In genomic region chr3:52874160-52874701, GRCh38 we compare ENCODE assay signal across 24 cellular contexts. TPM values are rescaled to one million over a fixed set of nuclear protein-coding genes. Genes with fewer than 3 reads are reported as not detected.
DNase-seq lines count a peak whose midpoint lies in the region; ATAC-seq and TF ChIP-seq lines count a peak whose summit lies in the region.
"Had no signal": no experiment of that assay in that cellular context is flagged by ENCODE, and none has a peak within 500 bp of the region (broad histone marks: within the 10 kb centered on the region; RNA-seq: fewer than 3 reads in every experiment).

No MANE protein-coding gene starts in this region.

- H3K27ac ChIP-seq in neutrophil = peak overlapping the region; percentile 73
- H3K27ac ChIP-seq: 22Rv1, neural progenitor cell, upper lobe of right lung, WERI-Rb-1 had no signal

- H3K9me3 Mint-ChIP-seq in WTC11 = no peaks in the 10 kb centered on the region
- no peaks in the 10 kb centered on the region for H3K9me3 Mint-ChIP-seq in activated T-helper 1 cell treated with anti-CD3 and anti-CD28 coated beads, Interleukin-12 subunit alpha, Interleukin-12 subunit beta, Interleukin-2, Interleukin-4 antibody, amounts not matched to agents 30 ng/mL and 10 ng/mL and 1 ng/mL, durations not matched to agents 14 hours and 24 hours and 36 hours
- H3K9me3 Mint-ChIP-seq: neural progenitor cell had no signal

- no peak overlapping the region for H3K4me3 Mint-ChIP-seq in WTC11
- no peak overlapping the region for H3K4me3 Mint-ChIP-seq in activated T-helper 1 cell treated with anti-CD3 and anti-CD28 coated beads, Interleukin-12 subunit alpha, Interleukin-12 subunit beta, Interleukin-2, Interleukin-4 antibody, amounts not matched to agents 30 ng/mL and 10 ng/mL and 1 ng/mL, durations not matched to agents 14 hours and 24 hours and 36 hours
- H3K4me3 Mint-ChIP-seq: neural progenitor cell, T-helper 17 cell had no signal

- no peaks in the 10 kb centered on the region for H3K27me3 ChIP-seq in neutrophil
- H3K27me3 ChIP-seq: neural progenitor cell, upper lobe of right lung had no signal

- no peak for DNase-seq in activated CD4-positive, CD25-positive, alpha-beta regulatory T cell (lab: John Stamatoyannopoulos, UW)
- DNase-seq in WTC11 (ENCODE audit: low spot score) = no peak
- DNase-seq in activated gamma-delta T cell (lab: John Stamatoyannopoulos, UW) = no peak
- no peak for DNase-seq in NCI-H524 treated with DMSO at 0.1 percent for 48 hours (lab: John Stamatoyannopoulos, UW)
- no peak for DNase-seq in activated T-helper 1 cell treated with anti-CD3 and anti-CD28 coated beads, Interleukin-12 subunit alpha, Interleukin-12 subunit beta, Interleukin-2, Interleukin-4 antibody, amounts not matched to agents 30 ng/mL and 10 ng/mL and 1 ng/mL, durations not matched to agents 14 hours and 24 hours and 36 hours (ENCODE audit: low spot score)
- DNase-seq: COR-L47, DMS79 treated with DMSO at 0.1 percent for 48 hours, left ventricle myocardium superior, NCI-H1105 treated with DMSO at 0.1 percent for 48 hours, NCI-H2081 treated with DMSO at 0.1 percent for 48 hours, NCI-H510A, small intestine, T-helper 17 cell, upper lobe of right lung, WERI-Rb-1 had no signal

- no peaks in the 10 kb centered on the region for H3K27me3 Mint-ChIP-seq in WTC11 (ENCODE audit: low read depth)
- H3K27me3 Mint-ChIP-seq in activated T-helper 1 cell treated with anti-CD3 and anti-CD28 coated beads, Interleukin-12 subunit alpha, Interleukin-12 subunit beta, Interleukin-2, Interleukin-4 antibody, amounts not matched to agents 30 ng/mL and 10 ng/mL and 1 ng/mL, durations not matched to agents 14 hours and 24 hours and 36 hours (ENCODE audit: insufficient read depth) = no peaks in the 10 kb centered on the region
- H3K27me3 Mint-ChIP-seq: T-helper 17 cell had no signal

- ATAC-seq in activated CD4-positive, CD25-positive, alpha-beta regulatory T cell treated with anti-CD3 and anti-CD28 coated beads, Interleukin-2, amount 50 U/mL, for 24 hours = peak; percentile 26 to 52
- ATAC-seq in GM21381 (IDR thresholded peaks at IDR 0.05; ENCODE audit: unreplicated experiment) (peak; percentile 55), WTC11 (no peak)
- ATAC-seq: left ventricle myocardium superior, T-helper 17 cell, upper lobe of right lung had no signal

- no peak overlapping the region for H3K4me3 ChIP-seq in neutrophil (ENCODE audit: low read depth in 1 of 2, low read length in 1 of 2)
- H3K4me3 ChIP-seq: neural progenitor cell, upper lobe of right lung had no signal

- intact Hi-C loops in activated T-helper 1 cell treated with anti-CD3 and anti-CD28 coated beads, Interleukin-12 subunit alpha, Interleukin-12 subunit beta, Interleukin-2, Interleukin-4 antibody, amounts not matched to agents 30 ng/mL and 10 ng/mL and 1 ng/mL, durations not matched to agents 14 hours and 24 hours and 36 hours (cut with micrococcal nuclease) = loop anchor here (2.0 kb wide), 1 partner anchor 19 kb away; no protein-coding TSS in a partner anchor

- peaks cover under 1% of the 10 kb centered on the region for H3K36me3 ChIP-seq in neutrophil
- H3K36me3 ChIP-seq: neural progenitor cell, upper lobe of right lung had no signal

- no peaks in the 10 kb centered on the region for H3K9me3 ChIP-seq in neutrophil
- H3K9me3 ChIP-seq: upper lobe of right lung had no signal

- H3K27ac Mint-ChIP-seq in WTC11 = 0 out of 2 replicates have a peak overlapping the region, but pooled peaks have one; percentile 11
- H3K27ac Mint-ChIP-seq in activated T-helper 1 cell treated with anti-CD3 and anti-CD28 coated beads, Interleukin-12 subunit alpha, Interleukin-12 subunit beta, Interleukin-2, Interleukin-4 antibody, amounts not matched to agents 30 ng/mL and 10 ng/mL and 1 ng/mL, durations not matched to agents 14 hours and 24 hours and 36 hours = no peak overlapping the region
- H3K27ac Mint-ChIP-seq: neural progenitor cell had no signal

- TF ChIP-seq CTCF in WTC11 (IDR thresholded peaks at IDR 0.05) = no peak
- TF ChIP-seq CTCF in neutrophil (IDR thresholded peaks at IDR 0.05) = no peak

- H3K4me1 Mint-ChIP-seq in WTC11 = peaks cover 27% of the 10 kb centered on the region
- peaks cover 27% of the 10 kb centered on the region for H3K4me1 Mint-ChIP-seq in activated T-helper 1 cell treated with anti-CD3 and anti-CD28 coated beads, Interleukin-12 subunit alpha, Interleukin-12 subunit beta, Interleukin-2, Interleukin-4 antibody, amounts not matched to agents 30 ng/mL and 10 ng/mL and 1 ng/mL, durations not matched to agents 14 hours and 24 hours and 36 hours (ENCODE audit: low read depth)

- H3K36me3 Mint-ChIP-seq in WTC11 = no peaks in the 10 kb centered on the region
- peaks cover 8% of the 10 kb centered on the region for H3K36me3 Mint-ChIP-seq in activated T-helper 1 cell treated with anti-CD3 and anti-CD28 coated beads, Interleukin-12 subunit alpha, Interleukin-12 subunit beta, Interleukin-2, Interleukin-4 antibody, amounts not matched to agents 30 ng/mL and 10 ng/mL and 1 ng/mL, durations not matched to agents 14 hours and 24 hours and 36 hours (ENCODE audit: low read depth)

- H3K4me1 ChIP-seq in neutrophil (ENCODE audit: control insufficient read depth in 1 of 2, insufficient read depth in 1 of 2, low read depth in 1 of 2, low read length in 1 of 2) = peaks cover 56 to 83% of the 10 kb centered on the region in 2 experiments

- CTCF ChIA-PET in WTC11 (lab: Charles Lee) = interaction anchor here (0.6 to 2.4 kb wide), 3 partner anchors 23 to 53 kb away, joined by 3 to 7 read pairs (median 5); partner anchors contain the start of gene STIMATE

- POLR2A ChIA-PET in WTC11 (lab: Charles Lee) = no interaction called here

TF ChIP-seq in WTC11, 78 proteins besides CTCF, POLR2A, EP300 and RAD21 (continues in another document):
- TF ChIP-seq ZNF671 (CRISPR knock-in tag; IDR thresholded peaks at IDR 0.05) (no peak), ZNF416 (CRISPR knock-in tag; IDR thresholded peaks at IDR 0.05) (no peak), ZNF512 (CRISPR knock-in tag; IDR thresholded peaks at IDR 0.05; ENCODE audit: borderline replicate concordance) (no peak), ZBTB43 (CRISPR knock-in tag; IDR thresholded peaks at IDR 0.05) (no peak), ERG (CRISPR knock-in tag; IDR thresholded peaks at IDR 0.05) (no peak), ZNF219 (CRISPR knock-in tag; IDR thresholded peaks at IDR 0.05; ENCODE audit: borderline replicate concordance) (no peak)
- TF ChIP-seq, protein P1, sequence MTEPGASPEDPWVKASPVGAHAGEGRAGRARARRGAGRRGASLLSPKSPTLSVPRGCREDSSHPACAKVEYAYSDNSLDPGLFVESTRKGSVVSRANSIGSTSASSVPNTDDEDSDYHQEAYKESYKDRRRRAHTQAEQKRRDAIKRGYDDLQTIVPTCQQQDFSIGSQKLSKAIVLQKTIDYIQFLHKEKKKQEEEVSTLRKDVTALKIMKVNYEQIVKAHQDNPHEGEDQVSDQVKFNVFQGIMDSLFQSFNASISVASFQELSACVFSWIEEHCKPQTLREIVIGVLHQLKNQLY (CRISPR knock-in tag; IDR thresholded peaks at IDR 0.05) = no peak

RNA-seq across cellular contexts. Expression of gene STIMATE, which starts 23.1 kb away (rescaled TPM):
- total RNA-seq in WTC11 (2021) = 27.1 to 35.5 TPM (median 28.4 TPM) in 3 replicates
- 19.8 and 20.1 TPM in 2 replicates for total RNA-seq in activated T-helper 1 cell treated with anti-CD3 and anti-CD28 coated beads, Interleukin-12 subunit alpha, Interleukin-12 subunit beta, Interleukin-2, Interleukin-4 antibody, amounts not matched to agents 30 ng/mL and 10 ng/mL and 1 ng/mL, durations not matched to agents 14 hours and 24 hours and 36 hours

RNA-seq across cellular contexts. Expression of gene MUSTN1, which starts 39.4 kb away (rescaled TPM):
- 2.7 to 4.2 TPM (median 3.3 TPM) in 3 replicates for total RNA-seq in WTC11 (2021)
- 1.7 TPM in 1 of 2 replicates, not detected in the other for total RNA-seq in activated T-helper 1 cell treated with anti-CD3 and anti-CD28 coated beads, Interleukin-12 subunit alpha, Interleukin-12 subunit beta, Interleukin-2, Interleukin-4 antibody, amounts not matched to agents 30 ng/mL and 10 ng/mL and 1 ng/mL, durations not matched to agents 14 hours and 24 hours and 36 hours
- total RNA-seq: dermis blood vessel endothelial cell, H4, pulmonary artery endothelial cell, SK-MEL-5 had no signal

RNA-seq across cellular contexts. Expression of gene ITIH4, which starts 43.8 kb away (rescaled TPM):
- 2.4 to 6.2 TPM (median 3.9 TPM) in 3 replicates for total RNA-seq in WTC11 (2021)
- total RNA-seq in activated T-helper 1 cell treated with anti-CD3 and anti-CD28 coated beads, Interleukin-12 subunit alpha, Interleukin-12 subunit beta, Interleukin-2, Interleukin-4 antibody, amounts not matched to agents 30 ng/mL and 10 ng/mL and 1 ng/mL, durations not matched to agents 14 hours and 24 hours and 36 hours = 3.1 and 4.8 TPM in 2 replicates
- total RNA-seq: SK-MEL-5 had no signal
